In the genomic region with DNA sequence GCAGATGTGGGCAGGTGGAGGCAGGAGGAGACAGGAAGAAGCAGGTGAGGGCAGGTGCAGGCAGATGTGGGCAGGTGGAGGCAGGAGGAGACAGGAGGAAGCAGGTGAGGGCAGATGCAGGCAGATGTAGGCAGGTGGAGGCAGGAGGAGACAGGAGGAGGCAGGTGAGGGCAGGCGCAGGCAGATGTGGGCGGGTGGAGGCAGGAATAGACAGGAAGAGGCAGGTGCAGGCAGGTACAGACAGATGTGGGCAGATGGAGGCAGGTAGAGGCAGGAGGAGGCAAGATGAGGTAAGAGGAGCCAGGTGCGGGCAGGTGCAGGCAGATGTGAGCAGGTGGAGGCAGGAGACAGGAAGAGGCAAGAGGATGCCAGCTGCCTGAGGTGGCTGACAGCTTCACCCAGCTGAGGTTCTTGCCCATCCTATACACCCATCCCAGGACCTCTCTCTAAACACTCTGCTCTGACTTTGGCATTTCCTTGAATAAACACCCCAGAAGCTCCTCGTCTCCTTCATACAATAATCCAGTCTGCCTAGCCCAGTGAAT, we compare ENCODE assay signal across 14 cellular contexts. TPM values are rescaled to one million over a fixed set of nuclear protein-coding genes. Genes with fewer than 3 reads are reported as not detected.
DNase-seq lines count a peak whose midpoint lies in the region; ATAC-seq, FAIRE-seq and TF ChIP-seq lines count a peak whose summit lies in the region.
"Had no signal": no experiment of that assay in that cellular context is flagged by ENCODE, and none has a peak within 500 bp of the region (broad histone marks: within the 10 kb centered on the region; RNA-seq: fewer than 3 reads in every experiment).

No MANE protein-coding gene starts in this region.

- no CpG with 5 or more reads among the region's 4 CpGs for WGBS in H9 (ENCODE audit: extremely low coverage, insufficient read length, low lambda C conversion rate)

- H3K18ac ChIP-seq in H9 (ENCODE audit: insufficient read length, low read depth, low read length): peak overlapping the region; percentile 11

- H3K9me3 Mint-ChIP-seq in CD8-positive, alpha-beta T cell: no peaks in the 10 kb centered on the region
- H3K9me3 Mint-ChIP-seq in H9: no peaks in the 10 kb centered on the region; a peak in 2 of 5 replicates

- H4K5ac ChIP-seq in H9 (ENCODE audit: insufficient read length, low read depth, low read length): no peak overlapping the region

- H2BK15ac ChIP-seq in H9 (ENCODE audit: low read depth, low read length): no peak overlapping the region

- no peaks in the 10 kb centered on the region for H3K36me3 Mint-ChIP-seq in CD8-positive, alpha-beta T cell
- no peaks in the 10 kb centered on the region; a peak in 2 of 7 replicates for H3K36me3 Mint-ChIP-seq in H9 (ENCODE audit: insufficient read depth in 1 of 3, low read depth in 3 of 3)
- H3K36me3 Mint-ChIP-seq in T-helper 17 cell (ENCODE audit: low read depth): peaks cover 6% of the 10 kb centered on the region

- no peak overlapping the region for H4K91ac ChIP-seq in H9 (ENCODE audit: insufficient read length, low read depth, low read length)

- POLR2A ChIA-PET in CD8-positive, alpha-beta T cell (lab: Charles Lee): no interaction called here

- H2BK12ac ChIP-seq in H9 (ENCODE audit: insufficient read length, low read depth, low read length): no peak overlapping the region

- H3K23ac ChIP-seq in H9 (ENCODE audit: insufficient read length, low read depth, low read length): no peak overlapping the region

- TF ChIP-seq CTCF in CD8-positive, alpha-beta T cell (IDR thresholded peaks at IDR 0.05): no peak
- TF ChIP-seq CTCF in H9 (conservative IDR thresholded peaks at IDR 0.05) (no peak), foreskin keratinocyte (conservative IDR thresholded peaks at IDR 0.05) (no peak)

- no peaks in the 10 kb centered on the region for H4K20me1 ChIP-seq in H9 (ENCODE audit: control insufficient read depth, insufficient read depth, insufficient read length)
- H4K20me1 ChIP-seq: BLaER1 had no signal

- no peak overlapping the region for H4K8ac ChIP-seq in H9 (replicated peaks; ENCODE audit: insufficient read length, low read depth, low read length)

- CTCF ChIA-PET in CD8-positive, alpha-beta T cell (lab: Charles Lee): no interaction called here

- H3K36me3 ChIP-seq in CD8-positive, alpha-beta T cell (ENCODE audit: insufficient read depth, low read length): no peaks in the 10 kb centered on the region
- H3K36me3 ChIP-seq: BLaER1 had no signal

- H3K4me3 Mint-ChIP-seq in CD8-positive, alpha-beta T cell: no peak overlapping the region
- H3K4me3 Mint-ChIP-seq in H9 (no peak overlapping the region; a peak in 1 of 5 replicates), T-helper 17 cell (peak overlapping the region; percentile 49)

- peak overlapping the region; percentile 37; the same call in 1 of the 2 replicates for H3K14ac ChIP-seq in H9 (ENCODE audit: insufficient read depth, low read length)

- peak in 1 of 7 experiments; percentile 43 for DNase-seq in CD8-positive, alpha-beta T cell
- DNase-seq in H9 (no peak), T-helper 17 cell (no peak), foreskin keratinocyte (peak; percentile 12 to 38), RCC 7860 (ENCODE audit: low spot score) (no peak), GM19239 (ENCODE audit: insufficient read length, low spot score) (no peak), NCI-H1048 (lab: John Stamatoyannopoulos, UW) (no peak)
- DNase-seq: IMR-90, Kasumi-1, NCI-H1436 treated with DMSO at 0.1 percent for 48 hours, NCI-H446, NCI-H774 had no signal

- H3K27ac Mint-ChIP-seq in CD8-positive, alpha-beta T cell: peak overlapping the region; percentile 25
- H3K27ac Mint-ChIP-seq in H9 (no peak overlapping the region; a peak in 2 of 7 replicates), T-helper 17 cell (no peak overlapping the region)

- H3K4me3 ChIP-seq in CD8-positive, alpha-beta T cell (ENCODE audit: low read depth, low read length): no peak overlapping the region
- H3K4me3 ChIP-seq: BLaER1, GM12878 had no signal

- no peaks in the 10 kb centered on the region for H3K79me1 ChIP-seq in H9 (ENCODE audit: insufficient read depth, low read depth, low read length, poor library complexity, severe bottlenecking)

- no peak overlapping the region for H3K4ac ChIP-seq in H9 (ENCODE audit: low read depth, low read length)

- H3K9me3 ChIP-seq in CD8-positive, alpha-beta T cell (ENCODE audit: low read length): no peaks in the 10 kb centered on the region
- no peaks in the 10 kb centered on the region for H3K9me3 ChIP-seq in H9 (ENCODE audit: control insufficient read depth, low read depth, low read length)
- no peaks in the 10 kb centered on the region for H3K9me3 ChIP-seq in T-helper 17 cell (ENCODE audit: control insufficient read depth, low read length, poor library complexity, severe bottlenecking)
- H3K9me3 ChIP-seq: BLaER1 had no signal

- H3K27me3 Mint-ChIP-seq in CD8-positive, alpha-beta T cell (ENCODE audit: low read depth): peaks cover 2% of the 10 kb centered on the region
- H3K27me3 Mint-ChIP-seq in H9 (ENCODE audit: low read depth) (peaks cover 4% of the 10 kb centered on the region), T-helper 17 cell (peaks cover 56% of the 10 kb centered on the region)

- H3T11ph ChIP-seq in H9 (ENCODE audit: low read length): no peak overlapping the region

- H2BK20ac ChIP-seq in H9 (ENCODE audit: low read depth, low read length, poor library complexity, severe bottlenecking): no peak overlapping the region

- H2BK120ac ChIP-seq in H9 (ENCODE audit: low read depth, low read length, poor library complexity, severe bottlenecking): no peak overlapping the region

- H3K9ac ChIP-seq in H9 (ENCODE audit: extremely low read depth, insufficient read length, low read length): no peak overlapping the region
- H3K9ac ChIP-seq: BLaER1 had no signal

- FAIRE-seq in RCC 7860 (lab: Jason Lieb, UNC): no peak
- FAIRE-seq in GM19239 (lab: Jason Lieb, UNC): no peak
- FAIRE-seq: GM12878 had no signal

- no peaks in the 10 kb centered on the region for H3K79me2 ChIP-seq in H9 (ENCODE audit: insufficient read depth, low read length)

- H2AK5ac ChIP-seq in H9 (ENCODE audit: insufficient read length, low read length): no peak overlapping the region

- no peak overlapping the region for H3K4me2 ChIP-seq in H9 (ENCODE audit: insufficient read depth, insufficient read length, low read length)
- H3K4me2 ChIP-seq: BLaER1 had no signal

- H3K27ac ChIP-seq in CD8-positive, alpha-beta T cell (ENCODE audit: low read depth, low read length): no peak overlapping the region
- H3K27ac ChIP-seq in H9 (ENCODE audit: insufficient read length, low read depth, low read length) (no peak overlapping the region), foreskin keratinocyte (no peak overlapping the region)
- H3K27ac ChIP-seq: BLaER1 had no signal

- no peak overlapping the region for H2AFZ ChIP-seq in H9 (ENCODE audit: low read length)

- no peak overlapping the region for H2BK5ac ChIP-seq in H9 (ENCODE audit: insufficient read length, low read length)

- no peak overlapping the region for H3K56ac ChIP-seq in H9 (ENCODE audit: insufficient read length, low read depth, low read length)

- no peak for ATAC-seq in CD8-positive, alpha-beta T cell
- ATAC-seq in T-helper 17 cell: no peak
- peak; percentile 55 for ATAC-seq in foreskin keratinocyte
- ATAC-seq: GM12878 had no signal

- intact Hi-C loops in CD8-positive, alpha-beta T cell (cut with DNase I, micrococcal nuclease): no loop called here

- no peaks in the 10 kb centered on the region for H3K4me1 ChIP-seq in CD8-positive, alpha-beta T cell (ENCODE audit: insufficient read depth, low read length)
- H3K4me1 ChIP-seq in H9 (ENCODE audit: insufficient read depth, low read length) (peaks cover 4% of the 10 kb centered on the region; the same call in 1 of the 2 replicates), foreskin keratinocyte (peaks cover under 1% of the 10 kb centered on the region)

- peaks cover 6% of the 10 kb centered on the region for H3K4me1 Mint-ChIP-seq in CD8-positive, alpha-beta T cell (ENCODE audit: low read depth)
- H3K4me1 Mint-ChIP-seq in H9 (peaks cover 12 to 16% of the 10 kb centered on the region in 2 experiments), T-helper 17 cell (peaks cover 26% of the 10 kb centered on the region)

- no peaks in the 10 kb centered on the region for H3K27me3 ChIP-seq in CD8-positive, alpha-beta T cell (ENCODE audit: insufficient read depth, low read length)
- no peaks in the 10 kb centered on the region for H3K27me3 ChIP-seq in H9 (ENCODE audit: insufficient read depth, low read length)
- H3K27me3 ChIP-seq in foreskin keratinocyte: no peaks in the 10 kb centered on the region
- H3K27me3 ChIP-seq: BLaER1 had no signal

- H3K23me2 ChIP-seq in H9 (ENCODE audit: insufficient read length, low read depth, low read length, poor library complexity, severe bottlenecking): no peaks in the 10 kb centered on the region

RNA-seq across cellular contexts. Expression of gene PTPRE, which starts 33.0 kb away (rescaled TPM):
- total RNA-seq in CD8-positive, alpha-beta T cell: 10 to 100 TPM; 72.0 to 80.4 TPM
- total RNA-seq in H9 (2021): 0.70 and 0.77 TPM in 2 replicates
- 10 to 100 TPM; 45.3 to 54.8 TPM for total RNA-seq in T-helper 17 cell
- total RNA-seq in foreskin keratinocyte: 14.9 and 15.4 TPM in 2 replicates
- polyA plus RNA-seq in foreskin keratinocyte: 4.0 and 5.0 TPM in 2 replicates

RNA-seq across cellular contexts. Expression of gene CLRN3, which starts 47.1 kb away (rescaled TPM):
- total RNA-seq in CD8-positive, alpha-beta T cell: not detected
- total RNA-seq in H9 (2021) (not detected in 2 replicates), T-helper 17 cell (not detected), foreskin keratinocyte (not detected in 2 replicates)
- not detected in 2 replicates for polyA plus RNA-seq in foreskin keratinocyte
- total RNA-seq: GM12878, IMR-90 had no signal
- polyA plus RNA-seq: GM12878, IMR-90 had no signal

Comparison
In these comparisons a context has a peak if more than half of its experiments do, and no peak if none do; other contexts are left out.
1. DNase-seq: peak in foreskin keratinocyte (2 of 2); none in H9 (single experiment), T-helper 17 cell (0 of 3), RCC 7860 (single experiment), GM19239 (single experiment) and NCI-H1048 (single experiment).